ENCODE assay signal across 15 cellular contexts in the genomic region with DNA sequence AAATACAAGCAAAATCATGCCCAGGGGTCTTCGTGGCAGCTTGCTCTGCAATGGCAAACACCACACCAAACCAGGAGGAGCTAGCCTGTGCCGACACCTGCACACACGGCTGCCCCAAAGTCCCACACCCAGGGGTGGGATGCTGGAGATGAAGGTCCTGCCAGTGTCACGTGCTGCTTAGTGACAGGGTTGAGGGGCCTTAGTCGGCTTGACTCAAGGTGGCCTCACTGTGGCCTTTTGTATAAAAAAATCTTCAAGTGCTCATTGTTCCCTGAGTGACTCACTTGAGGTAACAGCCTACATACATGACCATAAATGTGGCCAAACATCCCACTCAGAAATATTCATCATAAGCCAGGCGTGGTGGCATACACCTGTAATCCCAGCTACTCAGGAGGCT. TPM values are rescaled to one million over a fixed set of nuclear protein-coding genes. Genes with fewer than 3 reads are reported as not detected.
DNase-seq lines count a peak whose midpoint lies in the region; ATAC-seq and TF ChIP-seq lines count a peak whose summit lies in the region.
"Had no signal": no experiment of that assay in that cellular context is flagged by ENCODE, and none has a peak within 500 bp of the region (broad histone marks: within the 10 kb centered on the region; RNA-seq: fewer than 3 reads in every experiment).

No MANE protein-coding gene starts in this region.

- H3K9me2 ChIP-seq in PC-3 (replicated peaks; ENCODE audit: low read length), result no peaks in the 10 kb centered on the region

- H3K27ac ChIP-seq in HEK293 (ENCODE audit: extremely low read depth, low read depth, low read length) (no peak overlapping the region), PC-3 (ENCODE audit: low read length) (no peak overlapping the region), foreskin keratinocyte (no peak overlapping the region), adrenal gland (no peak overlapping the region)
- H3K27ac ChIP-seq: BLaER1 treated with 17β-estradiol and CSF1 and Interleukin-3, amounts not matched to agents 10 nM and 100 nM; sigmoid colon; VCaP had no signal

- POLR2A ChIA-PET in HEK293 (lab: Yijun Ruan, JAX), result interaction anchor here (0.7 to 2.2 kb wide), 6 partner anchors 8 to 62 kb away, joined by 3 to 12 read pairs (median 5); a partner anchor contains a TSS
- POLR2A ChIA-PET in PC-3 (lab: Charles Lee; ENCODE audit: unreplicated experiment), result no interaction called here

- ATAC-seq in PC-3 (peak; percentile 70), foreskin keratinocyte (no peak)
- ATAC-seq: SK-N-SH treated with all-trans-retinoic acid at 6 μM for 48 hours had no signal

- no peaks in the 10 kb centered on the region for H3K27me3 Mint-ChIP-seq in chondrocyte (ENCODE audit: low read depth)
- H3K27me3 Mint-ChIP-seq: IgD-negative memory B cell had no signal

- no peak overlapping the region for H2AFZ ChIP-seq in PC-3 (ENCODE audit: low read length)

- H3K36me3 ChIP-seq in HEK293 (ENCODE audit: control insufficient read depth in 2 of 2, insufficient read depth in 1 of 2, low read length in 2 of 2) (peaks cover 11 to 38% of the 10 kb centered on the region in 2 experiments; a peak in 2 of 3 replicates), PC-3 (ENCODE audit: low read depth, low read length) (peaks cover 3% of the 10 kb centered on the region; the same call in 1 of the 2 replicates), adrenal gland (replicated peaks in 1 of 2) (peaks cover 0 to 11% of the 10 kb centered on the region in 2 donors)

- H3K79me2 ChIP-seq in PC-3 (ENCODE audit: low read length), result peaks cover 12% of the 10 kb centered on the region; the same call in 1 of the 2 replicates

- H3K4me1 Mint-ChIP-seq in chondrocyte (ENCODE audit: low read depth), result peaks cover 8% of the 10 kb centered on the region

- no peak for TF ChIP-seq POLR2A in adrenal gland (IDR thresholded peaks at IDR 0.05)

- no peak overlapping the region for H3K4me2 ChIP-seq in PC-3 (ENCODE audit: low read length)
- H3K4me2 ChIP-seq: BLaER1 treated with 17β-estradiol and CSF1 and Interleukin-3, amounts not matched to agents 10 nM and 100 nM had no signal

- H3K27me3 ChIP-seq in PC-3 (ENCODE audit: low read length) (no peaks in the 10 kb centered on the region), foreskin keratinocyte (no peaks in the 10 kb centered on the region), adrenal gland (no peaks in the 10 kb centered on the region)
- H3K27me3 ChIP-seq: BLaER1 treated with 17β-estradiol and CSF1 and Interleukin-3, amounts not matched to agents 10 nM and 100 nM; sigmoid colon had no signal

- H3K4me3 ChIP-seq in HEK293 (ENCODE audit: low read depth, low read length), result no peak overlapping the region
- H3K4me3 ChIP-seq in PC-3 (ENCODE audit: low read length), result no peak overlapping the region
- H3K4me3 ChIP-seq in adrenal gland, result no peak overlapping the region
- H3K4me3 ChIP-seq: BLaER1 treated with 17β-estradiol and CSF1 and Interleukin-3, amounts not matched to agents 10 nM and 100 nM; sigmoid colon had no signal

- TF ChIP-seq CTCF in HEK293 (tag by site-specific recombination; IDR thresholded peaks at IDR 0.05) (no peak), PC-3 (conservative IDR thresholded peaks at IDR 0.05; ENCODE audit: low read depth, low read length) (peak; percentile 34; the same call in 1 of the 2 replicates), foreskin keratinocyte (conservative IDR thresholded peaks at IDR 0.05) (peak; percentile 4), adrenal gland (IDR thresholded peaks at IDR 0.05) (no peak), chondrocyte (IDR thresholded peaks at IDR 0.05) (no peak)

- CTCF ChIA-PET in HEK293 (lab: Yijun Ruan, JAX) (interaction anchor here (0.7 to 1.9 kb wide), 4 partner anchors 11 to 44 kb away, joined by 3 to 11 read pairs (median 6); a partner anchor contains a TSS), PC-3 (lab: Charles Lee) (interaction anchor here (1.2 kb wide), 1 partner anchor 44 kb away, joined by 3 read pairs; no protein-coding TSS in a partner anchor)

- no peaks in the 10 kb centered on the region for H3K4me1 ChIP-seq in HEK293 (ENCODE audit: control insufficient read depth, insufficient read depth, low read length)
- no peaks in the 10 kb centered on the region for H3K4me1 ChIP-seq in PC-3 (ENCODE audit: insufficient read depth, low read length)
- no peaks in the 10 kb centered on the region for H3K4me1 ChIP-seq in foreskin keratinocyte
- peaks cover 0 to 1% of the 10 kb centered on the region in 2 donors for H3K4me1 ChIP-seq in adrenal gland (replicated peaks in 1 of 2)

- intact Hi-C loops in PC-3 (cut with micrococcal nuclease), result no loop called here
- intact Hi-C loops in adrenal gland (cut with DNase I), result no loop called here

- no peaks in the 10 kb centered on the region for H3K9me3 Mint-ChIP-seq in chondrocyte (ENCODE audit: low read depth)
- H3K9me3 Mint-ChIP-seq: H9, IgD-negative memory B cell, type B pancreatic cell had no signal

- H3K36me3 Mint-ChIP-seq in chondrocyte (ENCODE audit: low read depth), result peaks cover 5% of the 10 kb centered on the region
- H3K36me3 Mint-ChIP-seq: type B pancreatic cell had no signal

- H4K20me1 ChIP-seq in PC-3 (ENCODE audit: low read length), result no peaks in the 10 kb centered on the region

- BruUV-seq in PC-3 (replicated peaks; lab: Mats Ljungman, UMichigan), result TSS peak; percentile 35

- H3F3A ChIP-seq in PC-3 (ENCODE audit: low read length, unreplicated experiment), result no peaks in the 10 kb centered on the region

- DNase-seq in PC-3, result peak; percentile 60
- no peak for DNase-seq in foreskin keratinocyte
- no peak for DNase-seq in adrenal gland
- DNase-seq in chondrocyte (ENCODE audit: low spot score), result no peak
- DNase-seq: DND-41; H9; NCI-H1436 treated with DMSO at 0.1 percent for 48 hours; sigmoid colon; stimulated activated CD4-positive, alpha-beta T cell treated with anti-CD3 and anti-CD28 coated beads, Interleukin-2, amount 100 ng/mL, for 48 hours had no signal

- no peak overlapping the region for H3K4me3 Mint-ChIP-seq in chondrocyte (ENCODE audit: unreplicated experiment)
- H3K4me3 Mint-ChIP-seq: H9, type B pancreatic cell had no signal

- no peaks in the 10 kb centered on the region for H3K9me3 ChIP-seq in HEK293 (ENCODE audit: control insufficient read depth, insufficient read depth, low read depth, low read length)
- H3K9me3 ChIP-seq in PC-3 (ENCODE audit: low read length), result no peaks in the 10 kb centered on the region
- no peaks in the 10 kb centered on the region for H3K9me3 ChIP-seq in adrenal gland (replicated peaks in 1 of 3)
- H3K9me3 ChIP-seq: BLaER1 treated with 17β-estradiol and CSF1 and Interleukin-3, amounts not matched to agents 10 nM and 100 nM; sigmoid colon had no signal

- H3K27ac Mint-ChIP-seq in chondrocyte (ENCODE audit: unreplicated experiment), result no peak overlapping the region
- H3K27ac Mint-ChIP-seq: type B pancreatic cell had no signal

- no peak overlapping the region for H3K9ac ChIP-seq in PC-3 (ENCODE audit: low read length)
- H3K9ac ChIP-seq: BLaER1 treated with 17β-estradiol and CSF1 and Interleukin-3, amounts not matched to agents 10 nM and 100 nM had no signal

- WGBS in adrenal gland, 4 donors, result 79 to 100% (median 82%) methylated on average over 1 to 6 of the region's 6 CpGs

TF ChIP-seq in HEK293, 187 proteins besides CTCF, POLR2A, EP300 and RAD21:
- TF ChIP-seq EGR2 (tag by site-specific recombination; IDR thresholded peaks at IDR 0.05; ENCODE audit: low read depth), result 0 out of 2 replicates have a peak, but pooled peaks have one; percentile 5
- TF ChIP-seq ZFHX2 (tag by site-specific recombination; conservative IDR thresholded peaks at IDR 0.05), result 0 out of 2 replicates have a peak, but pooled peaks have one; percentile 10
- no peak for TF ChIP-seq ZNF302 (tag by site-specific recombination; IDR thresholded peaks at IDR 0.05; ENCODE audit: low read depth)
- TF ChIP-seq ZNF600 (tag by site-specific recombination; IDR thresholded peaks at IDR 0.05), result peak; percentile 57; the same call in 1 of the 2 replicates
- TF ChIP-seq ZNF629 (tag by site-specific recombination; IDR thresholded peaks at IDR 0.05), result no peak

RNA-seq across cellular contexts. Expression of a gene that starts 7.3 kb away (rescaled TPM):
- total RNA-seq in PC-3 (2014; rRNA removed) (32.3 and 48.9 TPM in 2 replicates), foreskin keratinocyte (17.6 and 20.9 TPM in 2 replicates), adrenal gland (10 to 100 TPM in 7 of 8 donors, 1 to 10 TPM in 1; 7.4 to 46.9 (median 19.3) TPM), chondrocyte (25.2 to 27.1 TPM (median 27.0 TPM) in 3 replicates)
- polyA plus RNA-seq in foreskin keratinocyte (12.4 and 12.8 TPM in 2 replicates), adrenal gland (10 to 100 TPM in 1 of 3 donors, 1 to 10 TPM in 2; 4.1 to 16.7 (median 5.0) TPM)

RNA-seq across cellular contexts. Expression of a gene that starts 11.1 kb away (rescaled TPM):
- total RNA-seq in PC-3 (2014; rRNA removed) (73.7 and 109 TPM in 2 replicates), foreskin keratinocyte (41.4 and 55.6 TPM in 2 replicates), adrenal gland (10 to 100 TPM in 7 of 8 donors, 1 to 10 TPM in 1; 6.7 to 66.1 (median 24.5) TPM), chondrocyte (33.9 to 50.6 TPM (median 46.3 TPM) in 3 replicates)
- polyA plus RNA-seq in foreskin keratinocyte (49.7 and 50.2 TPM in 2 replicates), adrenal gland (10 to 100 TPM in 2 of 3 donors, 1 to 10 TPM in 1; 6.0 to 42.5 (median 36.5) TPM)

RNA-seq across cellular contexts. Expression of a gene that starts 15.2 kb away (rescaled TPM):
- 74.5 and 124 TPM in 2 replicates for total RNA-seq in PC-3 (2014; rRNA removed)
- total RNA-seq in foreskin keratinocyte, result 78.1 and 82.0 TPM in 2 replicates
- 77.8 and 81.8 TPM in 2 replicates for polyA plus RNA-seq in foreskin keratinocyte
- total RNA-seq in adrenal gland, result 100 to 1,000 TPM in 4 of 8 donors, 10 to 100 TPM in 4; 36.7 to 153 (median 82.7) TPM
- polyA plus RNA-seq in adrenal gland, result 100 to 1,000 TPM in 2 of 3 donors, 10 to 100 TPM in 1; 60.3 to 214 (median 187) TPM
- 47.4 to 53.3 TPM (median 49.8 TPM) in 3 replicates for total RNA-seq in chondrocyte

RNA-seq across cellular contexts. Expression of a gene that starts 34.3 kb away (rescaled TPM):
- total RNA-seq in PC-3 (2014; rRNA removed), result 49.7 and 51.8 TPM in 2 replicates
- 38.6 and 42.2 TPM in 2 replicates for total RNA-seq in foreskin keratinocyte
- 73.9 and 74.2 TPM in 2 replicates for polyA plus RNA-seq in foreskin keratinocyte
- 100 to 1,000 TPM; 131 to 292 (median 217) TPM for total RNA-seq in adrenal gland
- polyA plus RNA-seq in adrenal gland, result 100 to 1,000 TPM; 205 to 258 (median 258) TPM
- 45.0 to 62.5 TPM (median 56.5 TPM) in 3 replicates for total RNA-seq in chondrocyte

RNA-seq across cellular contexts. Expression of a gene that starts 45.2 kb away (rescaled TPM):
- total RNA-seq in PC-3 (2014; rRNA removed) (43.9 and 53.8 TPM in 2 replicates), foreskin keratinocyte (0.53 and 1.0 TPM in 2 replicates), adrenal gland (10 to 100 TPM in 7 of 8 donors, 1 to 10 TPM in 1; 3.0 to 28.1 (median 13.8) TPM), chondrocyte (1.1 to 3.1 TPM (median 1.5 TPM) in 3 replicates)
- polyA plus RNA-seq in foreskin keratinocyte (0.80 and 0.82 TPM in 2 replicates), adrenal gland (10 to 100 TPM in 2 of 3 donors, 1 to 10 TPM in 1; 6.6 to 47.5 (median 21.5) TPM)

Comparison
In these comparisons a context has a peak if more than half of its experiments do, and no peak if none do; other contexts are left out.
1. CTCF ChIP-seq: peak in PC-3 (single experiment) and foreskin keratinocyte (single experiment); none in HEK293 (single experiment), adrenal gland (0 of 6) and chondrocyte (single experiment).